In genomic region chr4:57065730-57066482, GRCh38 we compare ENCODE assay signal across 1 cellular context.
TF ChIP-seq lines count a peak whose summit lies in the region.

No MANE protein-coding gene starts in this region.

TF ChIP-seq in SK-N-SH, 30 proteins besides CTCF, POLR2A, EP300 and RAD21 (continued from another document):
- TF ChIP-seq PBX3 (IDR thresholded peaks at IDR 0.05) (no peak), IRF3 (IDR thresholded peaks at IDR 0.05; ENCODE audit: low read depth, low read length) (no peak), GATA2 (CRISPR knock-in tag; IDR thresholded peaks at IDR 0.05) (no peak), SMC3 (IDR thresholded peaks at IDR 0.05; ENCODE audit: low read depth, low read length) (no peak)
